Comparison of ENCODE assay signal across 13 cellular contexts in genomic region chr4:117577686-117578085, GRCh38.
"Had no signal": no experiment of that assay in that cellular context is flagged by ENCODE, and none has a peak within 500 bp of the region (broad histone marks: within the 10 kb centered on the region; RNA-seq: fewer than 3 reads in every experiment).

No MANE protein-coding gene starts in this region.

- H3K4me1 ChIP-seq: breast epithelium, psoas muscle, sigmoid colon, spleen had no signal

- H3K4me3 ChIP-seq: breast epithelium, psoas muscle, sigmoid colon, spleen, thoracic aorta had no signal

- H3K9me3 ChIP-seq: breast epithelium, psoas muscle, sigmoid colon, spleen, thoracic aorta had no signal

- ATAC-seq: activated CD8-positive, alpha-beta T cell treated with anti-CD3 and anti-CD28 coated beads for 36 hours; activated T-cell treated with anti-CD3 and anti-CD28 coated beads, Interleukin-2, amount 50 U/mL, for 4 hours; esophagus mucosa; psoas muscle; stimulated activated naive CD8-positive, alpha-beta T cell treated with anti-CD3 and anti-CD28 coated beads, Interleukin-15, amount 100 ng/mL, for 72 hours had no signal

- DNase-seq: activated B cell treated with CpG ODN at 0.5 μM for 24 hours; activated CD4-positive, alpha-beta T cell treated with anti-CD3 and anti-CD28 coated beads for 48 hours; activated CD8-positive, alpha-beta T cell treated with anti-CD3 and anti-CD28 coated beads for 36 hours; activated effector memory CD4-positive, alpha-beta T cell treated with anti-CD3 and anti-CD28 coated beads, Interleukin-2, amount 50 U/mL, for 16 hours; activated T-cell treated with anti-CD3 and anti-CD28 coated beads, Interleukin-2, amount 50 U/mL, for 4 hours; hippocampal formation; psoas muscle; sigmoid colon; spleen; stimulated activated naive CD8-positive, alpha-beta T cell treated with anti-CD3 and anti-CD28 coated beads, Interleukin-15, amount 100 ng/mL, for 72 hours had no signal

- H3K36me3 ChIP-seq: breast epithelium, sigmoid colon, spleen, thoracic aorta had no signal

- H3K27ac ChIP-seq: breast epithelium, psoas muscle, sigmoid colon, spleen, thoracic aorta had no signal

- H3K27me3 ChIP-seq: breast epithelium, sigmoid colon, spleen had no signal
